In genomic region chr15:64653757-64654156, GRCh38 we compare ENCODE assay signal across 10 cellular contexts.
DNase-seq lines count a peak whose midpoint lies in the region; ATAC-seq and TF ChIP-seq lines count a peak whose summit lies in the region.
"Had no signal": no experiment of that assay in that cellular context is flagged by ENCODE, and none has a peak within 500 bp of the region (broad histone marks: within the 10 kb centered on the region; RNA-seq: fewer than 3 reads in every experiment).

No MANE protein-coding gene starts in this region.

- no peaks in the 10 kb centered on the region for H3K27me3 ChIP-seq in RWPE2 (ENCODE audit: insufficient read depth, poor library complexity, severe bottlenecking)
- H3K27me3 ChIP-seq: neutrophil had no signal

- no peaks in the 10 kb centered on the region for H3K9me3 ChIP-seq in RWPE2 (ENCODE audit: severe bottlenecking)
- H3K9me3 ChIP-seq: neutrophil had no signal

- no peak overlapping the region for H3K4me3 ChIP-seq in RWPE2 (ENCODE audit: severe bottlenecking)

- no peak overlapping the region for H3K27ac ChIP-seq in RWPE2 (ENCODE audit: poor library complexity, severe bottlenecking)
- H3K27ac ChIP-seq: neutrophil had no signal

- H3K27ac Mint-ChIP-seq in immature natural killer cell: peak overlapping the region in 2 of 6 donors; percentile 16 to 53
- H3K27ac Mint-ChIP-seq: T-helper 1 cell treated with Interleukin-12 subunit alpha and Interleukin-12 subunit beta and Interleukin-4 antibody, amounts not matched to agents 30 μg/mL and 1 μg/mL, for 36 hours had no signal

- H3K4me1 Mint-ChIP-seq in immature natural killer cell: peaks cover 35 to 50% of the 10 kb centered on the region in 2 donors

- H3K36me3 ChIP-seq in RWPE2 (ENCODE audit: low read depth): peaks cover 8% of the 10 kb centered on the region
- H3K36me3 ChIP-seq: neutrophil had no signal

- H3K4me1 ChIP-seq in RWPE2 (ENCODE audit: insufficient read depth, poor library complexity, severe bottlenecking): no peaks in the 10 kb centered on the region

- DNase-seq in ACHN (peak; percentile 17), GM13977 (ENCODE audit: low spot score) (no peak), RWPE2 (ENCODE audit: low spot score) (no peak), immature natural killer cell (peak in 2 of 3 donors; percentile 22 to 25), NCI-H2081 treated with DMSO at 0.1 percent for 48 hours (lab: John Stamatoyannopoulos, UW) (no peak), 8988T (no peak)
- DNase-seq in activated CD4-positive, alpha-beta T cell treated with anti-CD3 and anti-CD28 coated beads for 48 hours: no peak

- ATAC-seq in RWPE2 (ENCODE audit: low read depth) (0 out of 3 replicates have a peak, but pooled peaks have one; percentile 22), GM19328 (IDR thresholded peaks at IDR 0.05; ENCODE audit: unreplicated experiment) (no peak)

- no peaks in the 10 kb centered on the region for H3K9me3 Mint-ChIP-seq in immature natural killer cell
- H3K9me3 Mint-ChIP-seq: T-helper 1 cell treated with Interleukin-12 subunit alpha and Interleukin-12 subunit beta and Interleukin-4 antibody, amounts not matched to agents 30 μg/mL and 1 μg/mL, for 36 hours had no signal

- no peaks in the 10 kb centered on the region for H3K36me3 Mint-ChIP-seq in immature natural killer cell

- H3K27me3 Mint-ChIP-seq in immature natural killer cell (ENCODE audit: low read depth in 3 of 3): peaks cover 0 to 2% (median 0%) of the 10 kb centered on the region in 3 donors

- in situ Hi-C loops in ACHN (cut with HindIII; ENCODE audit: low pct_ligation_motif_present, low pct_unique_long_range_greater_than_20kb, low sequenced_read_pairs): no loop called here
- in situ Hi-C loops in GM13977 (cut with MboI; ENCODE audit: low pct_unique_long_range_greater_than_20kb, low sequenced_read_pairs, unreplicated experiment): loop anchor here (25.0 kb wide), 2 partner anchors 216 to 441 kb away; no protein-coding TSS in a partner anchor

- no peak overlapping the region for H3K4me3 Mint-ChIP-seq in immature natural killer cell
- H3K4me3 Mint-ChIP-seq: T-helper 1 cell treated with Interleukin-12 subunit alpha and Interleukin-12 subunit beta and Interleukin-4 antibody, amounts not matched to agents 30 μg/mL and 1 μg/mL, for 36 hours had no signal

- TF ChIP-seq CTCF in GM13977 (IDR thresholded peaks at IDR 0.05; ENCODE audit: extremely low read depth, insufficient read depth, missing control alignments): peak; percentile 35
- peak; percentile 82 for TF ChIP-seq CTCF in RWPE2 (IDR thresholded peaks at IDR 0.05; ENCODE audit: poor library complexity, severe bottlenecking)

Comparison
In these comparisons a context has a peak if more than half of its experiments do, and no peak if none do; other contexts are left out.
1. DNase-seq: peak in ACHN (single experiment) and immature natural killer cell (2 of 3); none in GM13977 (single experiment), RWPE2 (single experiment), NCI-H2081 treated with DMSO at 0.1 percent for 48 hours (single experiment), activated CD4-positive, alpha-beta T cell treated with anti-CD3 and anti-CD28 coated beads for 48 hours (single experiment) and 8988T (single experiment).